In genomic region chr21:44461438-44462089, GRCh38 we compare ENCODE assay signal across 13 cellular contexts. TPM values are rescaled to one million over a fixed set of nuclear protein-coding genes. Genes with fewer than 3 reads are reported as not detected.
A peak's percentile ranks its signal among the peaks of the same experiment; 100 is the strongest.
DNase-seq lines count a peak whose midpoint lies in the region; ATAC-seq and TF ChIP-seq lines count a peak whose summit lies in the region.
"Had no signal": no experiment of that assay in that cellular context is flagged by ENCODE, and none has a peak within 500 bp of the region (broad histone marks: within the 10 kb centered on the region; RNA-seq: fewer than 3 reads in every experiment).

No MANE protein-coding gene starts in this region.

- WGBS in heart left ventricle, 4 donors: 32 to 56% (median 51%) methylated on average over 8 to 17 of the region's 17 CpGs

- no peak overlapping the region for H3K4me3 Mint-ChIP-seq in nephron progenitor cell
- H3K4me3 Mint-ChIP-seq: activated naive CD8-positive, alpha-beta T cell treated with anti-CD3 and anti-CD28 coated beads, Interleukin-2, amount 50 U/mL, for 24 hours; natural killer cell had no signal

- H3K9me3 Mint-ChIP-seq in nephron progenitor cell: no peaks in the 10 kb centered on the region
- H3K9me3 Mint-ChIP-seq: activated naive CD8-positive, alpha-beta T cell treated with anti-CD3 and anti-CD28 coated beads, Interleukin-2, amount 50 U/mL, for 24 hours; natural killer cell had no signal

- no peak overlapping the region for H3K9ac ChIP-seq in MM.1S (ENCODE audit: low read length)
- H3K9ac ChIP-seq: GM23248 had no signal

- H3F3A ChIP-seq in MM.1S (ENCODE audit: insufficient read depth, low read length): no peaks in the 10 kb centered on the region

- no peak overlapping the region for H2AFZ ChIP-seq in MM.1S (ENCODE audit: low read length)
- H2AFZ ChIP-seq: GM23248 had no signal

- ATAC-seq in heart left ventricle (peak; percentile 49 to 86 (median 72)), HG03460 (IDR thresholded peaks at IDR 0.05; ENCODE audit: unreplicated experiment) (no peak), HG03025 (IDR thresholded peaks at IDR 0.05; ENCODE audit: low FRiP score, unreplicated experiment) (no peak)
- ATAC-seq: activated naive CD8-positive, alpha-beta T cell treated with anti-CD3 and anti-CD28 coated beads, Interleukin-2, amount 50 U/mL, for 24 hours; left colon; natural killer cell had no signal

- TF ChIP-seq POLR2A in heart left ventricle (IDR thresholded peaks at IDR 0.05): no peak

- no peaks in the 10 kb centered on the region for H3K79me2 ChIP-seq in MM.1S (ENCODE audit: low read length)

- DNase-seq in MM.1S (no peak), heart left ventricle (peak in 2 of 5 donors; percentile 38 to 62), nephron progenitor cell (no peak), glomerular visceral epithelial cell (ENCODE audit: extremely low spot score) (no peak), GM19240 (ENCODE audit: insufficient read length, low spot score) (no peak)
- DNase-seq: activated naive CD8-positive, alpha-beta T cell treated with anti-CD3 and anti-CD28 coated beads, Interleukin-2, amount 50 U/mL, for 24 hours; GM23248; left colon; natural killer cell; NCI-H2081 treated with DMSO at 0.1 percent for 48 hours had no signal

- no peak overlapping the region for H3K4me2 ChIP-seq in MM.1S (ENCODE audit: low read depth, low read length)

- peaks cover 37% of the 10 kb centered on the region for H3K4me1 Mint-ChIP-seq in nephron progenitor cell
- H3K4me1 Mint-ChIP-seq: activated naive CD8-positive, alpha-beta T cell treated with anti-CD3 and anti-CD28 coated beads, Interleukin-2, amount 50 U/mL, for 24 hours; natural killer cell had no signal

- no peaks in the 10 kb centered on the region for H3K4me1 ChIP-seq in MM.1S (ENCODE audit: low read length)
- peaks cover 0 to 15% (median 7%) of the 10 kb centered on the region in 12 donors for H3K4me1 ChIP-seq in heart left ventricle

- peaks cover 94% of the 10 kb centered on the region for H3K27me3 ChIP-seq in MM.1S (replicated peaks; ENCODE audit: insufficient read depth, low read length)
- H3K27me3 ChIP-seq in heart left ventricle: no peaks in the 10 kb centered on the region

- H3K4me3 ChIP-seq in MM.1S (ENCODE audit: low read length): no peak overlapping the region
- H3K4me3 ChIP-seq in heart left ventricle: no peak overlapping the region
- H3K4me3 ChIP-seq: GM23248 had no signal

- H4K20me1 ChIP-seq in MM.1S (ENCODE audit: insufficient read depth, low read length): no peaks in the 10 kb centered on the region

- no peaks in the 10 kb centered on the region for H3K36me3 ChIP-seq in MM.1S (replicated peaks; ENCODE audit: insufficient read depth, low read length)
- H3K36me3 ChIP-seq in heart left ventricle: no peaks in the 10 kb centered on the region

- H3K27me3 Mint-ChIP-seq in nephron progenitor cell (ENCODE audit: low read depth, poor library complexity): peaks cover 3% of the 10 kb centered on the region
- H3K27me3 Mint-ChIP-seq: activated naive CD8-positive, alpha-beta T cell treated with anti-CD3 and anti-CD28 coated beads, Interleukin-2, amount 50 U/mL, for 24 hours had no signal

- 0 out of 2 replicates have a peak, but pooled peaks have one; percentile 8 for TF ChIP-seq CTCF in 22Rv1 (IDR thresholded peaks at IDR 0.05)
- 0 out of 2 replicates have a peak, but pooled peaks have one; percentile 8 for TF ChIP-seq CTCF in MM.1S (IDR thresholded peaks at IDR 0.05; ENCODE audit: low read length)
- peak in 11 of 12 donors; percentile 14 to 63 (median 45) for TF ChIP-seq CTCF in heart left ventricle (IDR thresholded peaks at IDR 0.05)
- TF ChIP-seq CTCF in nephron progenitor cell (IDR thresholded peaks at IDR 0.05): peak; percentile 9

- H3K27ac ChIP-seq in 22Rv1 (no peak overlapping the region), MM.1S (ENCODE audit: low read length) (no peak overlapping the region), heart left ventricle (peak overlapping the region in 1 of 12 donors; percentile 34)
- H3K27ac ChIP-seq: GM23248 had no signal

- peak overlapping the region; percentile 66 for H3K27ac Mint-ChIP-seq in nephron progenitor cell
- H3K27ac Mint-ChIP-seq: activated naive CD8-positive, alpha-beta T cell treated with anti-CD3 and anti-CD28 coated beads, Interleukin-2, amount 50 U/mL, for 24 hours; natural killer cell had no signal

- no peaks in the 10 kb centered on the region for H3K9me3 ChIP-seq in MM.1S (replicated peaks; ENCODE audit: insufficient read depth, low read length)
- no peaks in the 10 kb centered on the region for H3K9me3 ChIP-seq in heart left ventricle

- H3K9me2 ChIP-seq in MM.1S (replicated peaks; ENCODE audit: insufficient read depth, low read length): no peaks in the 10 kb centered on the region

- H3K36me3 Mint-ChIP-seq in nephron progenitor cell (ENCODE audit: low read depth): no peaks in the 10 kb centered on the region
- H3K36me3 Mint-ChIP-seq: natural killer cell had no signal

- intact Hi-C loops in heart left ventricle (cut with DNase I): loop anchor here in 1 of 10 donors (5.0 kb wide), 1 partner anchor 331 kb away; no protein-coding TSS in a partner anchor

RNA-seq across cellular contexts. Expression of gene LRRC3, which starts 6.3 kb away (rescaled TPM):
- total RNA-seq in heart left ventricle: 1 to 10 TPM; 1.7 to 5.3 (median 2.3) TPM
- 1 to 10 TPM; 1.4 to 5.8 TPM for polyA plus RNA-seq in heart left ventricle

Comparison
In these comparisons a context has a peak if more than half of its experiments do, and no peak if none do; other contexts are left out.
1. ATAC-seq: peak in heart left ventricle (4 of 4); none in HG03460 (single experiment) and HG03025 (single experiment).
2. Peak in every context shown above with its lines, with median percentiles within 50 percentile points of each other: CTCF ChIP-seq.